2 cellular contexts compared by ENCODE assay signal in genomic region chr5:149438711-149439132, GRCh38.
TF ChIP-seq lines count a peak whose summit lies in the region.

No MANE protein-coding gene starts in this region.

TF ChIP-seq in K562, 482 proteins besides CTCF, POLR2A, EP300 and RAD21 (continued from another document):
- TF ChIP-seq MAFG (tag; conservative IDR thresholded peaks at IDR 0.05) (peak; percentile 88), FOXA1 (IDR thresholded peaks at IDR 0.05; ENCODE audit: borderline replicate concordance) (no peak), ZNF79 (CRISPR knock-in tag; IDR thresholded peaks at IDR 0.05; ENCODE audit: low read depth) (no peak), MAFK (IDR thresholded peaks at IDR 0.05; ENCODE audit: low read length) (peak; percentile 93), MAFF (IDR thresholded peaks at IDR 0.05; ENCODE audit: low read length) (peak; percentile 93), ZNF316 (IDR thresholded peaks at IDR 0.05) (peak; percentile 97)

TF ChIP-seq in GM12891, 5 proteins besides CTCF, POLR2A, EP300 and RAD21 (continued from another document):
- no peak for TF ChIP-seq POLR2AphosphoS5 (IDR thresholded peaks at IDR 0.05; ENCODE audit: low read depth, low read length)
- TF ChIP-seq SPI1 (IDR thresholded peaks at IDR 0.05; ENCODE audit: low read depth, low read length): no peak
- no peak for TF ChIP-seq POU2F2 (IDR thresholded peaks at IDR 0.05; ENCODE audit: low read depth, low read length)
- no peak for TF ChIP-seq TAF1 (IDR thresholded peaks at IDR 0.05; ENCODE audit: low read depth, low read length)
